ENCODE assay signal across 1 cellular context in genomic region chr16:49281481-49281842, GRCh38.
TF ChIP-seq lines count a peak whose summit lies in the region.

TSS of gene CBLN1 (minus strand) at chr16:49281838. CDS start at chr16:49281465, 373 bp downstream.

TF ChIP-seq in A549, 52 proteins besides CTCF, POLR2A, EP300 and RAD21 (continued from another document):
- TF ChIP-seq HEYL (CRISPR knock-in tag; IDR thresholded peaks at IDR 0.05) (no peak), MAX (IDR thresholded peaks at IDR 0.05) (no peak), FOSL2 (IDR thresholded peaks at IDR 0.05) (no peak), FOSL2 (CRISPR knock-in tag; IDR thresholded peaks at IDR 0.05) (no peak), SREBF2 (IDR thresholded peaks at IDR 0.05) (no peak), ZNF302 (CRISPR knock-in tag; IDR thresholded peaks at IDR 0.05) (no peak), JUNB (IDR thresholded peaks at IDR 0.05) (no peak), HOXA7 (CRISPR knock-in tag; IDR thresholded peaks at IDR 0.05) (no peak), HES2 (IDR thresholded peaks at IDR 0.05) (no peak), CBX2 (IDR thresholded peaks at IDR 0.05; ENCODE audit: borderline replicate concordance, low read depth) (no peak), NR3C1 (IDR thresholded peaks at IDR 0.05) (no peak), USF2 (IDR thresholded peaks at IDR 0.05) (no peak), NFE2L2 (conservative IDR thresholded peaks at IDR 0.05; ENCODE audit: low read length) (no peak)
